ENCODE assay signal across 8 cellular contexts in genomic region chr4:139815646-139816601, GRCh38.
DNase-seq lines count a peak whose midpoint lies in the region; ATAC-seq and TF ChIP-seq lines count a peak whose summit lies in the region.

No MANE protein-coding gene starts in this region.

- peaks cover 16% of the 10 kb centered on the region for H3K27me3 Mint-ChIP-seq in activated T-helper 2 cell treated with anti-CD3 and anti-CD28 coated beads, Interferon-gamma antibody, Interleukin-2, Interleukin-4, amounts not matched to agents 10 μg/mL and 5 μg/mL and 100 μg/mL, durations not matched to agents 14 hours and 24 hours and 36 hours (ENCODE audit: low read depth)

- TF ChIP-seq CTCF in AG10803 (conservative IDR thresholded peaks at IDR 0.05; ENCODE audit: low read length) = no peak

- H3K4me3 Mint-ChIP-seq in activated T-helper 2 cell treated with anti-CD3 and anti-CD28 coated beads, Interferon-gamma antibody, Interleukin-2, Interleukin-4, amounts not matched to agents 10 μg/mL and 5 μg/mL and 100 μg/mL, durations not matched to agents 14 hours and 24 hours and 36 hours (ENCODE audit: low read depth) = no peak overlapping the region

- intact Hi-C loops in activated T-helper 2 cell treated with anti-CD3 and anti-CD28 coated beads, Interferon-gamma antibody, Interleukin-2, Interleukin-4, amounts not matched to agents 10 μg/mL and 5 μg/mL and 100 μg/mL, durations not matched to agents 14 hours and 24 hours and 36 hours (cut with micrococcal nuclease) = no loop called here

- H3K27ac Mint-ChIP-seq in activated T-helper 2 cell treated with anti-CD3 and anti-CD28 coated beads, Interferon-gamma antibody, Interleukin-2, Interleukin-4, amounts not matched to agents 10 μg/mL and 5 μg/mL and 100 μg/mL, durations not matched to agents 14 hours and 24 hours and 36 hours = no peak overlapping the region

- H3K4me1 Mint-ChIP-seq in activated T-helper 2 cell treated with anti-CD3 and anti-CD28 coated beads, Interferon-gamma antibody, Interleukin-2, Interleukin-4, amounts not matched to agents 10 μg/mL and 5 μg/mL and 100 μg/mL, durations not matched to agents 14 hours and 24 hours and 36 hours (ENCODE audit: low read depth) = peaks cover 4% of the 10 kb centered on the region

- DNase-seq in AG10803 (ENCODE audit: low read depth) = peak; percentile 85
- DNase-seq in Kasumi-1 (lab: John Stamatoyannopoulos, UW) = peak; percentile 78 to 82
- peak; percentile 74 for DNase-seq in astrocyte of the hippocampus (ENCODE audit: low read depth, low spot score)
- peak; percentile 58 for DNase-seq in iPS-NIHi11 (ENCODE audit: low spot score)
- no peak for DNase-seq in activated T-helper 2 cell treated with anti-CD3 and anti-CD28 coated beads, Interferon-gamma antibody, Interleukin-2, Interleukin-4, amounts not matched to agents 10 μg/mL and 5 μg/mL and 100 μg/mL, durations not matched to agents 14 hours and 24 hours and 36 hours (ENCODE audit: low spot score)

- ATAC-seq in HG03097 (IDR thresholded peaks at IDR 0.05; ENCODE audit: low FRiP score, unreplicated experiment) = no peak
- no peak for ATAC-seq in GM19397 (IDR thresholded peaks at IDR 0.05; ENCODE audit: unreplicated experiment)

- no peaks in the 10 kb centered on the region for H3K36me3 Mint-ChIP-seq in activated T-helper 2 cell treated with anti-CD3 and anti-CD28 coated beads, Interferon-gamma antibody, Interleukin-2, Interleukin-4, amounts not matched to agents 10 μg/mL and 5 μg/mL and 100 μg/mL, durations not matched to agents 14 hours and 24 hours and 36 hours (ENCODE audit: low read depth)

- H3K9me3 Mint-ChIP-seq in activated T-helper 2 cell treated with anti-CD3 and anti-CD28 coated beads, Interferon-gamma antibody, Interleukin-2, Interleukin-4, amounts not matched to agents 10 μg/mL and 5 μg/mL and 100 μg/mL, durations not matched to agents 14 hours and 24 hours and 36 hours = no peaks in the 10 kb centered on the region

- H3K27ac ChIP-seq in skin epidermis = peak overlapping the region in 9 of 21 experiments; percentile 0 to 63 (median 17)

- peak overlapping the region; percentile 56 for H3K4me3 ChIP-seq in AG10803 (ENCODE audit: low read length)
- H3K4me3 ChIP-seq in skin epidermis = peak overlapping the region in 5 of 7 experiments; percentile 1 to 25 (median 11)
